ENCODE assay signal across 12 cellular contexts in the genomic region with DNA sequence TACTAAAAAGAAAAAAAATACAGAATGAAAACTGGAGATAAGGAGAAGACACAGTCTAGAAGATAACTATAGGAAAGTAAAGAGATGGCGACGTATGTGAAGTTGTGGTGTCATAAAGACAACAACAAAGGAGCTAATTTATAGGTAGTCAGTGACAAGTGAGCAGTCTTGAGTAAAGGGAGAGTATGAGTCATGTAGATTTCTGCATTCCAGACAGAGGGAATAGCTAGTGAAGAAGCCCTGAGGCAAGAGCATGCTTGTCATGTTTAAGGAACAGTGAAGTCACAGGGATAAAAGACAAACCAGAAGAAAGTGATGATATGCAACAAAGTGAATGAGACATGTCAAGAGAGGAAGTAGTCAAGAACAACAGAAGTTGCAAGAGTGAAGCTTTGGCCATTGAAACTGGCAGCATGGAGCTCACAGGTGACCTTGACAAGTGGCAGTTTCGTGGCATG. TPM values are rescaled to one million over a fixed set of nuclear protein-coding genes. Genes with fewer than 3 reads are reported as not detected.
DNase-seq lines count a peak whose midpoint lies in the region; ATAC-seq, FAIRE-seq and TF ChIP-seq lines count a peak whose summit lies in the region.
"Had no signal": no experiment of that assay in that cellular context is flagged by ENCODE, and none has a peak within 500 bp of the region (broad histone marks: within the 10 kb centered on the region; RNA-seq: fewer than 3 reads in every experiment).

No MANE protein-coding gene starts in this region.

- H3K9ac ChIP-seq in endothelial cell of umbilical vein (replicated peaks; ENCODE audit: extremely low read depth, insufficient read depth, low read length) = no peak overlapping the region

- peaks cover 0 to 12% (median 2%) of the 10 kb centered on the region in 7 donors for H3K9me3 Mint-ChIP-seq in CD14-positive monocyte
- H3K9me3 Mint-ChIP-seq in natural killer cell treated with Interleukin-12 subunit alpha and Interleukin-12 subunit beta and Interleukin-15 and Interleukin-18, amount 100 ng/mL, for 72 hours = no peaks in the 10 kb centered on the region
- H3K9me3 Mint-ChIP-seq: activated naive CD4-positive, alpha-beta T cell treated with anti-CD3 and anti-CD28 coated beads, Interleukin-2, amount 50 U/mL, for 24 hours had no signal

- dilution Hi-C loops in endothelial cell of umbilical vein (cut with MboI; ENCODE audit: extremely low pct_ligation_motif_present, low sequenced_read_pairs) = no loop called here

- in situ Hi-C loops in Panc1 (cut with HindIII; ENCODE audit: low pct_unique_long_range_greater_than_20kb, low sequenced_read_pairs) = no loop called here

- intact Hi-C loops in Panc1 (cut with micrococcal nuclease; ENCODE audit: unreplicated experiment) = no loop called here
- intact Hi-C loops in endothelial cell of umbilical vein (cut with micrococcal nuclease) = no loop called here
- intact Hi-C loops in psoas muscle (cut with DNase I) = loop anchor here in 1 of 2 donors (10.0 kb wide), 3 partner anchors 200 to 650 kb away; a partner anchor contains a TSS
- intact Hi-C loops in CD14-positive monocyte (cut with micrococcal nuclease) = loop anchor here (10.0 kb wide), 4 partner anchors 80 to 400 kb away; a partner anchor contains a TSS

- no peaks in the 10 kb centered on the region for H3K9me1 ChIP-seq in endothelial cell of umbilical vein (replicated peaks; ENCODE audit: control insufficient read depth, extremely low read depth, insufficient read depth, low read length)

- WGBS in psoas muscle, 3 donors = 72 to 82% (median 72%) methylated on average over 3 of the region's 3 CpGs

- H3K4me3 Mint-ChIP-seq in CD14-positive monocyte = no peak overlapping the region
- no peak overlapping the region for H3K4me3 Mint-ChIP-seq in natural killer cell treated with Interleukin-12 subunit alpha and Interleukin-12 subunit beta and Interleukin-15 and Interleukin-18, amount 100 ng/mL, for 72 hours
- H3K4me3 Mint-ChIP-seq: activated naive CD4-positive, alpha-beta T cell treated with anti-CD3 and anti-CD28 coated beads, Interleukin-2, amount 50 U/mL, for 24 hours; nephron progenitor cell; T-helper 2 cell treated with Interferon-gamma antibody and Interleukin-4, amounts not matched to agents 5 μg/mL and 100 μg/mL, for 36 hours had no signal

- H3K4me1 ChIP-seq in Panc1 (ENCODE audit: control insufficient read depth, insufficient read depth, low read length) = peaks cover 19% of the 10 kb centered on the region
- peaks cover 10% of the 10 kb centered on the region for H3K4me1 ChIP-seq in endothelial cell of umbilical vein (ENCODE audit: control insufficient read depth, extremely low read depth, insufficient read depth, low read length)
- peaks cover 23% of the 10 kb centered on the region for H3K4me1 ChIP-seq in psoas muscle

- POLR2A ChIA-PET in Panc1 (lab: Charles Lee) = interaction anchor here (0.7 kb wide), 1 partner anchor 461 kb away, joined by 3 read pairs; no protein-coding TSS in a partner anchor
- POLR2A ChIA-PET in endothelial cell of umbilical vein (lab: Charles Lee) = no interaction called here

- H3K36me3 Mint-ChIP-seq in CD14-positive monocyte = peaks cover 0 to under 1% of the 10 kb centered on the region in 2 donors
- peaks cover 10% of the 10 kb centered on the region for H3K36me3 Mint-ChIP-seq in natural killer cell treated with Interleukin-12 subunit alpha and Interleukin-12 subunit beta and Interleukin-15 and Interleukin-18, amount 100 ng/mL, for 72 hours

- H2AFZ ChIP-seq in endothelial cell of umbilical vein (ENCODE audit: low read depth, low read length) = no peak overlapping the region

- TF ChIP-seq POLR2A in endothelial cell of umbilical vein (IDR thresholded peaks at IDR 0.05; ENCODE audit: low read depth, low read length) = no peak

- peaks cover 20% of the 10 kb centered on the region for H3K4me1 Mint-ChIP-seq in CD14-positive monocyte
- peaks cover 17 to 23% of the 10 kb centered on the region in 2 donors for H3K4me1 Mint-ChIP-seq in natural killer cell treated with Interleukin-12 subunit alpha and Interleukin-12 subunit beta and Interleukin-15 and Interleukin-18, amount 100 ng/mL, for 72 hours (ENCODE audit: low read depth in 2 of 2)

- H3K27ac Mint-ChIP-seq in CD14-positive monocyte = no peak overlapping the region
- H3K27ac Mint-ChIP-seq in natural killer cell treated with Interleukin-12 subunit alpha and Interleukin-12 subunit beta and Interleukin-15 and Interleukin-18, amount 100 ng/mL, for 72 hours = no peak overlapping the region
- H3K27ac Mint-ChIP-seq: activated naive CD4-positive, alpha-beta T cell treated with anti-CD3 and anti-CD28 coated beads, Interleukin-2, amount 50 U/mL, for 24 hours; nephron progenitor cell; T-helper 2 cell treated with Interferon-gamma antibody and Interleukin-4, amounts not matched to agents 5 μg/mL and 100 μg/mL, for 36 hours had no signal

- no peak overlapping the region for H3K27ac ChIP-seq in Panc1 (ENCODE audit: low read length)
- no peak overlapping the region for H3K27ac ChIP-seq in endothelial cell of umbilical vein (ENCODE audit: insufficient read depth, low read depth, low read length)
- peak overlapping the region; percentile 97 for H3K27ac ChIP-seq in psoas muscle

- DNase-seq in GM04503 (ENCODE audit: low read depth) = peak; percentile 77
- peak; percentile 74 for DNase-seq in Panc1 (ENCODE audit: low read depth, low spot score)
- DNase-seq in endothelial cell of umbilical vein (ENCODE audit: low read depth, low spot score) = no peak
- DNase-seq in psoas muscle = no peak
- DNase-seq in CD14-positive monocyte (ENCODE audit: low spot score) = no peak
- DNase-seq in natural killer cell treated with Interleukin-12 subunit alpha and Interleukin-12 subunit beta and Interleukin-15 and Interleukin-18, amount 100 ng/mL, for 72 hours (ENCODE audit: low spot score) = no peak
- no peak for DNase-seq in stimulated activated CD4-positive, alpha-beta T cell treated with anti-CD3 and anti-CD28 coated beads, Interleukin-2, amount 100 ng/mL, for 48 hours
- DNase-seq: glutamatergic neuron, nephron progenitor cell had no signal

- H4K20me1 ChIP-seq in endothelial cell of umbilical vein (replicated peaks; ENCODE audit: control insufficient read depth, extremely low read depth, insufficient read depth, low read length) = no peaks in the 10 kb centered on the region

- no peak overlapping the region for H3K4me2 ChIP-seq in endothelial cell of umbilical vein (ENCODE audit: insufficient read depth, low read length)

- H3K9me3 ChIP-seq in Panc1 (ENCODE audit: control insufficient read depth, insufficient read depth, low read depth, low read length) (no peaks in the 10 kb centered on the region), endothelial cell of umbilical vein (replicated peaks; ENCODE audit: control insufficient read depth, insufficient read depth, low read length) (no peaks in the 10 kb centered on the region), psoas muscle (no peaks in the 10 kb centered on the region)

- CTCF ChIA-PET in Panc1 (lab: Charles Lee) (interaction anchor here (1.0 kb wide), 1 partner anchor 403 kb away, joined by 3 read pairs; no protein-coding TSS in a partner anchor), endothelial cell of umbilical vein (lab: Charles Lee) (interaction anchor here (0.6 to 1.1 kb wide), 4 partner anchors 139 to 633 kb away, joined by 3 to 4 read pairs (median 4); no protein-coding TSS in a partner anchor)

- H3K79me2 ChIP-seq in endothelial cell of umbilical vein (ENCODE audit: control insufficient read depth, insufficient read depth, low read length) = peaks cover 19% of the 10 kb centered on the region

- ATAC-seq in Panc1 = no peak
- ATAC-seq in psoas muscle = peak; percentile 64 to 77 (median 72)
- ATAC-seq in natural killer cell treated with Interleukin-12 subunit alpha and Interleukin-12 subunit beta and Interleukin-15 and Interleukin-18, amount 100 ng/mL, for 72 hours = no peak
- no peak for ATAC-seq in HG03342 (IDR thresholded peaks at IDR 0.05; ENCODE audit: unreplicated experiment)

- no peak overlapping the region for H3K4me3 ChIP-seq in Panc1 (ENCODE audit: low read depth in 2 of 2, low read length in 2 of 2)
- no peak overlapping the region for H3K4me3 ChIP-seq in endothelial cell of umbilical vein (replicated peaks in 1 of 3; ENCODE audit: insufficient read depth in 1 of 3, low read depth in 1 of 3, low read length in 3 of 3)
- H3K4me3 ChIP-seq in psoas muscle = peak overlapping the region; percentile 92

- H3K27me3 ChIP-seq in Panc1 (ENCODE audit: control insufficient read depth, insufficient read depth, low read length) (no peaks in the 10 kb centered on the region), endothelial cell of umbilical vein (ENCODE audit: control insufficient read depth in 2 of 2, insufficient read depth in 2 of 2, low read length in 2 of 2) (no peaks in the 10 kb centered on the region), psoas muscle (ENCODE audit: insufficient read depth in 3 of 3, low read length in 2 of 3) (no peaks in the 10 kb centered on the region)

- H3K27me3 Mint-ChIP-seq in CD14-positive monocyte (ENCODE audit: low read depth in 3 of 3) = no peaks in the 10 kb centered on the region
- no peaks in the 10 kb centered on the region for H3K27me3 Mint-ChIP-seq in natural killer cell treated with Interleukin-12 subunit alpha and Interleukin-12 subunit beta and Interleukin-15 and Interleukin-18, amount 100 ng/mL, for 72 hours
- H3K27me3 Mint-ChIP-seq: activated naive CD4-positive, alpha-beta T cell treated with anti-CD3 and anti-CD28 coated beads, Interleukin-2, amount 50 U/mL, for 24 hours had no signal

- no peak for TF ChIP-seq CTCF in Panc1 (IDR thresholded peaks at IDR 0.05)
- no peak for TF ChIP-seq CTCF in endothelial cell of umbilical vein (IDR thresholded peaks at IDR 0.05; ENCODE audit: extremely low read depth in 1 of 2, insufficient read depth in 1 of 2, low read depth in 1 of 2, low read length in 2 of 2)
- no peak for TF ChIP-seq CTCF in psoas muscle (IDR thresholded peaks at IDR 0.05)
- TF ChIP-seq CTCF in CD14-positive monocyte (IDR thresholded peaks at IDR 0.05) = no peak

- no TSS peak for BruUV-seq in Panc1 (replicated peaks; lab: Mats Ljungman, UMichigan)
- BruUV-seq in endothelial cell of umbilical vein (replicated peaks; lab: Mats Ljungman, UMichigan) = no TSS peak

- no peak for FAIRE-seq in endothelial cell of umbilical vein (lab: Jason Lieb, UNC)

- H3K36me3 ChIP-seq in Panc1 (ENCODE audit: control insufficient read depth, insufficient read depth, low read length) (peaks cover 3% of the 10 kb centered on the region; the same call in 1 of the 2 replicates), endothelial cell of umbilical vein (ENCODE audit: control insufficient read depth in 2 of 2, extremely low read depth in 1 of 2, insufficient read depth in 2 of 2, low read length in 2 of 2) (no peaks in the 10 kb centered on the region), psoas muscle (ENCODE audit: insufficient read depth in 1 of 2, low read depth in 1 of 2) (no peaks in the 10 kb centered on the region)

RNA-seq across cellular contexts. Expression of a gene that starts 2.3 kb away (rescaled TPM):
- 40.8 TPM for total RNA-seq in Panc1 (2021; ENCODE audit: unreplicated experiment)
- 22.1 TPM for polyA plus RNA-seq in Panc1 (2012; ENCODE audit: insufficient read length)
- 16.0 and 16.8 TPM in 2 replicates for total RNA-seq in endothelial cell of umbilical vein
- 5.2 and 8.5 TPM in 2 replicates for polyA plus RNA-seq in endothelial cell of umbilical vein
- polyA plus RNA-seq in endothelial cell of umbilical vein (2011; cell fraction: cytosol; rRNA removed) = 7.5 and 9.0 TPM in 2 replicates
- polyA plus RNA-seq in endothelial cell of umbilical vein (2011; cell fraction: nucleus; rRNA removed) = 14.0 and 17.7 TPM in 2 replicates
- 10.8 and 16.4 TPM in 2 replicates for polyA plus RNA-seq in endothelial cell of umbilical vein (2012)
- polyA minus RNA-seq in endothelial cell of umbilical vein = 14.5 and 18.1 TPM in 2 replicates
- polyA minus RNA-seq in endothelial cell of umbilical vein (2011; cell fraction: cytosol; rRNA and poly(A)+ RNA removed) = 15.6 TPM
- 29.7 and 41.7 TPM in 2 replicates for polyA minus RNA-seq in endothelial cell of umbilical vein (2011; cell fraction: nucleus; rRNA and poly(A)+ RNA removed)
- total RNA-seq in psoas muscle = 100 to 1,000 TPM in 2 of 4 donors, 10 to 100 TPM in 2; 65.5 to 219 (median 105) TPM
- polyA plus RNA-seq in psoas muscle = 100 to 1,000 TPM in 1 of 3 donors, 10 to 100 TPM in 2; 65.2 to 192 (median 76.3) TPM
- polyA plus RNA-seq in CD14-positive monocyte = 10 to 100 TPM; 20.2 to 32.6 TPM
- 10 to 100 TPM; 22.0 to 33.8 TPM for total RNA-seq in natural killer cell treated with Interleukin-12 subunit alpha and Interleukin-12 subunit beta and Interleukin-15 and Interleukin-18, amount 100 ng/mL, for 72 hours

RNA-seq across cellular contexts. Expression of a gene that starts 28.7 kb away (rescaled TPM):
- total RNA-seq in Panc1 (2021; ENCODE audit: unreplicated experiment) (not detected), endothelial cell of umbilical vein (not detected in 2 replicates), psoas muscle (1 to 10 TPM; 1.9 to 6.3 (median 3.0) TPM)
- not detected for polyA plus RNA-seq in Panc1 (2012; ENCODE audit: insufficient read length)
- polyA plus RNA-seq in endothelial cell of umbilical vein (not detected in 2 replicates), psoas muscle (1 to 10 TPM in 2 of 3 donors, under 1 TPM in 1; 0.29 to 1.7 (median 1.7) TPM), CD14-positive monocyte (not detected)
- not detected in 2 replicates for polyA plus RNA-seq in endothelial cell of umbilical vein (2011; cell fraction: cytosol; rRNA removed)
- polyA plus RNA-seq in endothelial cell of umbilical vein (2011; cell fraction: nucleus; rRNA removed) = 0.15 TPM in 1 of 2 replicates, not detected in the other
- not detected in 2 replicates for polyA plus RNA-seq in endothelial cell of umbilical vein (2012)
- not detected in 2 replicates for polyA minus RNA-seq in endothelial cell of umbilical vein
- polyA minus RNA-seq in endothelial cell of umbilical vein (2011; cell fraction: cytosol; rRNA and poly(A)+ RNA removed) = not detected
- polyA minus RNA-seq in endothelial cell of umbilical vein (2011; cell fraction: nucleus; rRNA and poly(A)+ RNA removed) = 0.38 TPM in 1 of 2 replicates, not detected in the other
- total RNA-seq in natural killer cell treated with Interleukin-12 subunit alpha and Interleukin-12 subunit beta and Interleukin-15 and Interleukin-18, amount 100 ng/mL, for 72 hours = under 1 TPM in 1 of 2 donors, not detected in 1; 0.24 TPM

Comparison
In these comparisons a context has a peak if more than half of its experiments do, and no peak if none do; other contexts are left out.
1. DNase-seq: peak in GM04503 (single experiment) and Panc1 (single experiment); none in endothelial cell of umbilical vein (single experiment), psoas muscle (0 of 2), CD14-positive monocyte (single experiment), natural killer cell treated with Interleukin-12 subunit alpha and Interleukin-12 subunit beta and Interleukin-15 and Interleukin-18, amount 100 ng/mL, for 72 hours (single experiment) and stimulated activated CD4-positive, alpha-beta T cell treated with anti-CD3 and anti-CD28 coated beads, Interleukin-2, amount 100 ng/mL, for 48 hours (0 of 2).
2. ATAC-seq: peak in psoas muscle (4 of 4); none in Panc1 (single experiment), natural killer cell treated with Interleukin-12 subunit alpha and Interleukin-12 subunit beta and Interleukin-15 and Interleukin-18, amount 100 ng/mL, for 72 hours (0 of 2) and HG03342 (single experiment).
3. intact Hi-C loops: an anchor here in CD14-positive monocyte (10.0 kb wide); none called in Panc1 and endothelial cell of umbilical vein.